Comparison of ENCODE assay signal across 10 cellular contexts in the genomic region with DNA sequence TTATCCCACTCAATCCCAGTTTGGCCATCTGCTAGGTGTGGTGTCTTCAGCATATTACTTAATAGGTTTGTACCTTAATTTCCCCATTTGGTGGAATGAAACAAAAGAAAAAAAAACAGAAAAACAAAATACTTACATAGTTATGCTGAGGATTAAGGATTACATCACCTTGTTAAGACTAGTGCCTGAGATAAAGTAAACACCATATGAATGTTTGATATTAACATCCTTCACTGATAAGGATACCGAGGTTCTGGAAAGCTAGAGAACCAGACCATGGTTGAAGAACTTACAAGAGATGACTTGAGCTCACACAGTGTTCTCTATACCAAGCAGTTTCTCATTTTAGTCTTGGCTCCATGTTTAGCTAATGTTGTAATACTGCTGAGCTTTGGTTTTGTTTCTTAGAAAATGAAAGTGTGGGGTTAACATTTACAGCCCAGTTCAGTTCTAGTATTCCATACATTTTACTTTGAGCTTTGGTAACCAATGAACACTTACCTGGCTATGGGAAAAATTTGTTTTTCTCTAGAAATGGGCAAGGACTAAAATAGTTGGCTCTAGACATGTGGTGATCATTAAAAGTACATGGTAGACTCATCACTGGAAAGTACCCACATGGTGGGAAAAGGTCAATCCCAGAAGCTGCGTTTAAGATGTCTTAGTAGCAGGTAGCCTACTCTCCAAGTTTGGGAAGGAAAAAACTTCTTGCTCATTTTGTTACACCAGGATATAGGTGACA.
DNase-seq lines count a peak whose midpoint lies in the region; ATAC-seq lines count a peak whose summit lies in the region.
"Had no signal": no experiment of that assay in that cellular context is flagged by ENCODE, and none has a peak within 500 bp of the region (broad histone marks: within the 10 kb centered on the region; RNA-seq: fewer than 3 reads in every experiment).

No MANE protein-coding gene starts in this region.

- H3K27ac ChIP-seq in ACC112 (ENCODE audit: low read depth, low read length), result peak overlapping the region; percentile 71

- no peaks in the 10 kb centered on the region for H3K36me3 Mint-ChIP-seq in dendritic cell treated with granulocyte-macrophage colony-stimulating factor and Interleukin-4, amounts not matched to agents 40 ng/mL and 50 ng/mL, for 4 days (ENCODE audit: low read depth)
- H3K36me3 Mint-ChIP-seq: CD8-positive, alpha-beta T cell had no signal

- DNase-seq in ecto neural progenitor cell (ENCODE audit: low spot score) (no peak), HPDE6-E6E7 (ENCODE audit: extremely low spot score) (no peak), LoVo (ENCODE audit: low spot score) (no peak)
- DNase-seq in stimulated activated naive CD4-positive, alpha-beta T cell (lab: John Stamatoyannopoulos, UW), result no peak
- DNase-seq: CD8-positive, alpha-beta T cell; posterior cingulate gyrus had no signal

- peak overlapping the region; percentile 85 for H2AFZ ChIP-seq in ACC112 (ENCODE audit: low read length, unreplicated experiment)

- intact Hi-C loops in dendritic cell treated with granulocyte-macrophage colony-stimulating factor and Interleukin-4, amounts not matched to agents 40 ng/mL and 50 ng/mL, for 4 days (cut with micrococcal nuclease), result loop anchor here (10.0 kb wide), 1 partner anchor 736 kb away; no protein-coding TSS in a partner anchor

- H3K27me3 Mint-ChIP-seq in dendritic cell treated with granulocyte-macrophage colony-stimulating factor and Interleukin-4, amounts not matched to agents 40 ng/mL and 50 ng/mL, for 4 days, result no peaks in the 10 kb centered on the region

- H3K4me3 ChIP-seq in ACC112 (ENCODE audit: low read depth, low read length), result peak overlapping the region; percentile 20

- H3K9me3 Mint-ChIP-seq in dendritic cell treated with granulocyte-macrophage colony-stimulating factor and Interleukin-4, amounts not matched to agents 40 ng/mL and 50 ng/mL, for 4 days, result no peaks in the 10 kb centered on the region
- H3K9me3 Mint-ChIP-seq: CD8-positive, alpha-beta T cell had no signal

- peak overlapping the region; percentile 82 for H3K27ac Mint-ChIP-seq in dendritic cell treated with granulocyte-macrophage colony-stimulating factor and Interleukin-4, amounts not matched to agents 40 ng/mL and 50 ng/mL, for 4 days
- H3K27ac Mint-ChIP-seq: CD8-positive, alpha-beta T cell had no signal

- no peak overlapping the region for H3K4me3 Mint-ChIP-seq in dendritic cell treated with granulocyte-macrophage colony-stimulating factor and Interleukin-4, amounts not matched to agents 40 ng/mL and 50 ng/mL, for 4 days
- H3K4me3 Mint-ChIP-seq: CD8-positive, alpha-beta T cell had no signal

- H3K4me1 ChIP-seq in ACC112 (ENCODE audit: control insufficient read depth, insufficient read depth, low read length, unreplicated experiment), result peaks cover 31% of the 10 kb centered on the region

- no peaks in the 10 kb centered on the region for H3K79me2 ChIP-seq in ACC112 (ENCODE audit: control insufficient read depth, insufficient read depth, low read length, unreplicated experiment)

- ATAC-seq in GM21390 (IDR thresholded peaks at IDR 0.05; ENCODE audit: unreplicated experiment) (peak; percentile 24), HG03520 (IDR thresholded peaks at IDR 0.05; ENCODE audit: unreplicated experiment) (peak; percentile 19)
- ATAC-seq: CD8-positive, alpha-beta T cell had no signal

- H3K4me1 Mint-ChIP-seq in dendritic cell treated with granulocyte-macrophage colony-stimulating factor and Interleukin-4, amounts not matched to agents 40 ng/mL and 50 ng/mL, for 4 days (ENCODE audit: low read depth), result peaks cover 32% of the 10 kb centered on the region

- H3K27me3 ChIP-seq in ACC112 (ENCODE audit: insufficient read depth, low read length), result no peaks in the 10 kb centered on the region

- H3K36me3 ChIP-seq in ACC112 (ENCODE audit: insufficient read depth, low read length), result no peaks in the 10 kb centered on the region
